In the genomic region with DNA sequence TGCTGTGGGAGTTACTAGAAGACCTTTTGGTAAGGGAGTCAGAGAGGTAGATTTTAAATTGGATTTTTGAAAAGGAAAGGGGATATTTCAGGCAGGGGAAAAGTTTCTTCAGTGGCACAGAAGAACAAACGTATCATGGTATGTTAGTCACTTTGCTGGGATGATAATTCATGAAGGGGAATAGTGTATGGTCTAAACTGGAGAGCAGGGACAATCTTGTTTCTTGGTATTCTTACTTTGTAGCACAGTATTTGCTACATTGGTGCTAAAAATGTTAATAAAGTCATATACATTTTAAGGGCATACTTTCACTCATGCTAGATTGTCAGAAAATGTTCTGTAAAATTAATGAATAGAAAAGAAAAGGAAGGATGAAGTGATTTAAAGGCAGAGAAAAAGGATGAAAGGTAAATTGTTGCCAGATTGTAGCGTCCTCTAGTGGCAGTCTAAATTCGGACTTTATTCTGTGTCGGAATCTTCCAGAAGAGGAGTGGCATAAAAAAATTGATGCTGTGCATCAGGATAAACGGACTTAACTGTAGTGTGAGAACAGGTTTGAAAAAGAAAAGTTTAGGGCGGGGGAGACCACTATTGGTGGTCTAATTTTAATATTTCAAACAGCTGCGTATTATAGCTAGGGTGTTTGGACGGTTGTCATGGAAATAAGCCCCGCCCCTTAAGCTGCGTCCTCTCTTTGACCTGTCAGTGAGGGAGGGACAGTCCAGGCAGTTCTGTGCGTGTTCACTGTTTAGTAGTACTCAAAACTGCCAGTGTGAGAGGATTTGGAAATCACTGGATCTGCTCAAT, we compare ENCODE assay signal across 8 cellular contexts. TPM values are rescaled to one million over a fixed set of nuclear protein-coding genes. Genes with fewer than 3 reads are reported as not detected.
A peak's percentile ranks its signal among the peaks of the same experiment; 100 is the strongest.
DNase-seq lines count a peak whose midpoint lies in the region; ATAC-seq, FAIRE-seq and TF ChIP-seq lines count a peak whose summit lies in the region.

A gene with protein sequence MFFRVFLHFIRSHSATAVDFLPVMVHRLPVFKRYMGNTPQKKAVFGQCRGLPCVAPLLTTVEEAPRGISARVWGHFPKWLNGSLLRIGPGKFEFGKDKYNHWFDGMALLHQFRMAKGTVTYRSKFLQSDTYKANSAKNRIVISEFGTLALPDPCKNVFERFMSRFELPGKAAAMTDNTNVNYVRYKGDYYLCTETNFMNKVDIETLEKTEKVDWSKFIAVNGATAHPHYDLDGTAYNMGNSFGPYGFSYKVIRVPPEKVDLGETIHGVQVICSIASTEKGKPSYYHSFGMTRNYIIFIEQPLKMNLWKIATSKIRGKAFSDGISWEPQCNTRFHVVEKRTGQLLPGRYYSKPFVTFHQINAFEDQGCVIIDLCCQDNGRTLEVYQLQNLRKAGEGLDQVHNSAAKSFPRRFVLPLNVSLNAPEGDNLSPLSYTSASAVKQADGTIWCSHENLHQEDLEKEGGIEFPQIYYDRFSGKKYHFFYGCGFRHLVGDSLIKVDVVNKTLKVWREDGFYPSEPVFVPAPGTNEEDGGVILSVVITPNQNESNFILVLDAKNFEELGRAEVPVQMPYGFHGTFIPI (plus strand): TSS at position 724 of the 807 bp plus-strand sequence. CDS start 90 bp downstream, outside the sequence.

- H3K27me3 ChIP-seq in heart left ventricle: no peaks in the 10 kb centered on the region

- DNase-seq in NK-92 treated with Interleukin-12 subunit alpha and Interleukin-12 subunit beta, amount 100 ng/mL, for 24 hours (lab: John Stamatoyannopoulos, UW): peak; percentile 36
- DNase-seq in NK-92 (lab: John Stamatoyannopoulos, UW; ENCODE audit: unreplicated experiment): no peak
- peak; percentile 48 for DNase-seq in HK-2 (ENCODE audit: unreplicated experiment)
- peak; percentile 52 for DNase-seq in RCC 7860 (ENCODE audit: low spot score)
- DNase-seq in amygdala (lab: John Stamatoyannopoulos, UW): peak in 52 of 56 donors; percentile 3 to 86 (median 60)
- peak; percentile 78 to 90 (median 86) for DNase-seq in heart left ventricle
- peak; percentile 88 for DNase-seq in osteocyte (ENCODE audit: extremely low spot score, unreplicated experiment)

- H3K4me3 Mint-ChIP-seq in osteocyte (ENCODE audit: unreplicated experiment): peak within 1 kb of the TSS; percentile 62

- WGBS in heart left ventricle, 4 donors: 3 to 6% (median 4%) methylated on average over 11 of the region's 11 CpGs
- 4% methylated on average over 11 of the region's 11 CpGs for WGBS in urinary bladder

- H3K36me3 Mint-ChIP-seq in osteocyte (ENCODE audit: unreplicated experiment): no peaks in the 10 kb centered on the region

- peak in 1 of 2 donors; percentile 50 for TF ChIP-seq POLR2A in heart left ventricle (IDR thresholded peaks at IDR 0.05)

- TF ChIP-seq CTCF in heart left ventricle (IDR thresholded peaks at IDR 0.05) (peak; percentile 60 to 85 (median 78)), osteocyte (IDR thresholded peaks at IDR 0.05) (peak; percentile 77)

- peak; percentile 91 to 95 (median 94) for ATAC-seq in heart left ventricle

- H3K27ac ChIP-seq in heart left ventricle: peak within 1 kb of the TSS; percentile 28 to 87 (median 78)
- H3K27ac ChIP-seq in urinary bladder (ENCODE audit: low read depth): no peak within 1 kb of the TSS

- no peaks in the 10 kb centered on the region for H3K9me3 ChIP-seq in heart left ventricle

- intact Hi-C loops in heart left ventricle (cut with DNase I): loop anchor here in 7 of 10 donors (2.0 to 10.0 kb wide), 4 partner anchors 58 to 63 kb away; no protein-coding TSS in a partner anchor

- H3K36me3 ChIP-seq in heart left ventricle: peaks cover 0 to 4% (median 0%) of the 10 kb centered on the region in 9 donors
- no peaks in the 10 kb centered on the region for H3K36me3 ChIP-seq in urinary bladder (ENCODE audit: insufficient read depth)

- H3K27ac Mint-ChIP-seq in osteocyte (ENCODE audit: unreplicated experiment): peak within 1 kb of the TSS; percentile 82

- no peak for FAIRE-seq in RCC 7860 (lab: Jason Lieb, UNC)

- peaks cover 12% of the 10 kb centered on the region for H3K4me1 Mint-ChIP-seq in osteocyte (ENCODE audit: unreplicated experiment)

- H3K27me3 Mint-ChIP-seq in osteocyte (ENCODE audit: unreplicated experiment): peaks cover 39% of the 10 kb centered on the region

- H3K9me3 Mint-ChIP-seq in osteocyte (ENCODE audit: unreplicated experiment): no peaks in the 10 kb centered on the region

- peak within 1 kb of the TSS; percentile 21 to 62 (median 48) for H3K4me3 ChIP-seq in heart left ventricle
- H3K4me3 ChIP-seq in urinary bladder (ENCODE audit: low read depth, low read length): peak within 1 kb of the TSS; percentile 22

- H3K4me1 ChIP-seq in heart left ventricle: peaks cover 0 to 25% (median 7%) of the 10 kb centered on the region in 12 donors
- H3K4me1 ChIP-seq in urinary bladder (ENCODE audit: insufficient read depth): no peaks in the 10 kb centered on the region

RNA-seq across cellular contexts. Expression of the gene that starts here (rescaled TPM):
- total RNA-seq in heart left ventricle: 100 to 1,000 TPM in 4 of 9 donors, 10 to 100 TPM in 5; 51.8 to 126 (median 86.1) TPM
- 10 to 100 TPM; 58.4 to 80.7 TPM for polyA plus RNA-seq in heart left ventricle
- total RNA-seq in osteocyte: 1.4 and 1.5 TPM in 2 replicates
- total RNA-seq in urinary bladder: 24.5 TPM
- polyA plus RNA-seq in urinary bladder: 2.8 TPM

Comparison
In these comparisons a context has a peak if more than half of its experiments do, and no peak if none do; other contexts are left out.
1. RNA of the gene that starts here (total RNA-seq): 51.8 to 126 TPM in heart left ventricle and 24.5 TPM in urinary bladder (single experiment); 1.4 to 1.5 TPM in osteocyte; every median in the first group is over 10 times any median in the second.
2. RNA of the gene that starts here (polyA plus RNA-seq): 58.4 to 80.7 TPM in heart left ventricle; 2.8 TPM in urinary bladder (single experiment); every median in the first group is over 10 times any median in the second.